8 cellular contexts compared by ENCODE assay signal in the genomic region with DNA sequence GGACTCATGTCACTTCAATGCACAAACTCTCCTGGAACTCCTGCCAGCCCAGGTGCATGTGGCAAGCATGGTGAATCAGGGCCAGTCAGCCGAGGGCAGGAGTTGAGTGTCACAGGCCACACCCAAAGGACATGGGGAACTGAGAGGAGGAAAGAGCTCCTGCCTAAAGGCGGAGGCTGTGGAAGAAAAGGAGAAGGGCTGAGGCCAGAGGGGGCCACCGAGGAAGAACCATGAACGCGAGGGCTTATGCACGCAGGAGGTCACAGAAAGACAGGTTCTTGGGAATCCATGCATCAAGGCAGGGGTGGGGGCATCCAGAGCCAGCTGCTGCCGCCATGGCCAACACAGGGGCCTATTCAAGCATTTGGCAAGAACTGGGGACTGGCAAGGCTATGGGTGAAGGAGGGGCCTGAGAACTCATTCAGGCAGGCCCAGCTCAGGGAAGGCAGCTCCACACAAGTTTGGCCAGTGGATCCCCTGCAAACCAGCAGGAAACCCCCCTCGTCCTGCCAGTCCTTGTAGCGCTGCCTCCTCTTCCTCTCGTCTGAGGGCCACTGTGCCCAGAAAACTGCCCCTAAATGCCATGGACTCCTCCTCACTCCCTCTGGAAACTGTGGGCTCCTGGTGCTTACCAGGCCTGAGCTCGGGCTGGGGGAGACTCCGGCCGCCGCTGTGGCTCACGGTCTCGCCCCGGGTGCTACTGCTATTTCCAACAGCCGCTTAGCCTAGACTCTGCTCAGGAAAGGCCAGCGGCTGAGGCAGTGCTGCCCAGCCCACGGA. TPM values are rescaled to one million over a fixed set of nuclear protein-coding genes. Genes with fewer than 3 reads are reported as not detected.
DNase-seq lines count a peak whose midpoint lies in the region; ATAC-seq, FAIRE-seq and TF ChIP-seq lines count a peak whose summit lies in the region.

No MANE protein-coding gene starts in this region.

- no peaks in the 10 kb centered on the region for H3K27me3 Mint-ChIP-seq in CD4-positive, alpha-beta T cell
- no peaks in the 10 kb centered on the region for H3K27me3 Mint-ChIP-seq in osteocyte (ENCODE audit: unreplicated experiment)

- H3K36me3 ChIP-seq in Panc1 (ENCODE audit: control insufficient read depth, insufficient read depth, low read length) = no peaks in the 10 kb centered on the region

- no peak overlapping the region for H3K4me3 ChIP-seq in Panc1 (ENCODE audit: low read depth in 2 of 2, low read length in 2 of 2)
- peak overlapping the region; percentile 49 for H3K4me3 ChIP-seq in fibroblast of the aortic adventitia (ENCODE audit: low read depth, low read length)

- peak overlapping the region; percentile 2 for H3K27ac ChIP-seq in CD4-positive, alpha-beta T cell (ENCODE audit: low read depth, low read length)
- peak overlapping the region; percentile 91; the same call in 1 of the 2 replicates for H3K27ac ChIP-seq in Panc1 (ENCODE audit: low read length)

- H3K4me1 ChIP-seq in Panc1 (ENCODE audit: control insufficient read depth, insufficient read depth, low read length) = peaks cover 13% of the 10 kb centered on the region

- peak overlapping the region; percentile 79 for H3K27ac Mint-ChIP-seq in CD4-positive, alpha-beta T cell
- H3K27ac Mint-ChIP-seq in osteocyte (ENCODE audit: unreplicated experiment) = peak overlapping the region; percentile 98

- in situ Hi-C loops in Panc1 (cut with HindIII; ENCODE audit: low pct_unique_long_range_greater_than_20kb, low sequenced_read_pairs) = loop anchor here (25.0 kb wide), 1 partner anchor 125 kb away; no protein-coding TSS in a partner anchor

- no peak for FAIRE-seq in HTR-8/SVneo (lab: Jason Lieb, UNC)

- no peaks in the 10 kb centered on the region for H3K9me3 ChIP-seq in CD4-positive, alpha-beta T cell (ENCODE audit: control insufficient read depth, low read length)
- H3K9me3 ChIP-seq in Panc1 (ENCODE audit: control insufficient read depth, insufficient read depth, low read depth, low read length) = no peaks in the 10 kb centered on the region

- BruUV-seq in Panc1 (replicated peaks; lab: Mats Ljungman, UMichigan) = no TSS peak

- intact Hi-C loops in CD4-positive, alpha-beta T cell (cut with DNase I, micrococcal nuclease) = no loop called here
- intact Hi-C loops in Panc1 (cut with micrococcal nuclease; ENCODE audit: unreplicated experiment) = loop anchor here (5.0 kb wide), 1 partner anchor 225 kb away; no protein-coding TSS in a partner anchor

- TF ChIP-seq CTCF in CD4-positive, alpha-beta T cell (IDR thresholded peaks at IDR 0.05) = no peak
- no peak for TF ChIP-seq CTCF in Panc1 (IDR thresholded peaks at IDR 0.05)
- TF ChIP-seq CTCF in fibroblast of the aortic adventitia (IDR thresholded peaks at IDR 0.05; ENCODE audit: insufficient read depth, low read length) = no peak
- TF ChIP-seq CTCF in osteocyte (IDR thresholded peaks at IDR 0.05) = no peak

- POLR2A ChIA-PET in CD4-positive, alpha-beta T cell (lab: Charles Lee) = interaction anchor here (0.9 to 3.6 kb wide), 3 partner anchors 16 to 308 kb away, joined by 3 to 26 read pairs (median 3); partner anchors contain the start of genes PPM1F and YDJC
- POLR2A ChIA-PET in Panc1 (lab: Charles Lee) = no interaction called here

- ATAC-seq in CD4-positive, alpha-beta T cell (ENCODE audit: poor library complexity) = no peak
- ATAC-seq in Panc1 = no peak

- CTCF ChIA-PET in CD4-positive, alpha-beta T cell (lab: Charles Lee) = interaction anchor here (0.6 to 8.0 kb wide), 9 partner anchors 15 to 202 kb away, joined by 3 to 117 read pairs (median 5); partner anchors contain the start of genes PPM1F, TOP3B and YPEL1
- CTCF ChIA-PET in Panc1 (lab: Charles Lee) = interaction anchor here (0.5 to 1.4 kb wide), 2 partner anchors 13 to 15 kb away, joined by 3 to 4 read pairs; partner anchors contain the start of gene PPM1F

- no peak for DNase-seq in CD4-positive, alpha-beta T cell
- DNase-seq in Panc1 (ENCODE audit: low read depth, low spot score) (no peak), fibroblast of the aortic adventitia (ENCODE audit: low read depth) (peak; percentile 33), osteocyte (ENCODE audit: extremely low spot score, unreplicated experiment) (no peak), HTR-8/SVneo (ENCODE audit: insufficient read length, low spot score) (no peak), DMS153 treated with DMSO at 0.1 percent for 48 hours (lab: John Stamatoyannopoulos, UW; ENCODE audit: unreplicated experiment) (no peak), NCI-H2196 (lab: John Stamatoyannopoulos, UW; ENCODE audit: unreplicated experiment) (no peak)
- DNase-seq in activated naive CD4-positive, alpha-beta T cell treated with anti-CD3 and anti-CD28 coated beads, Interleukin-2, amount 50 U/mL, for 16 hours = no peak

- H3K36me3 Mint-ChIP-seq in CD4-positive, alpha-beta T cell (ENCODE audit: low read depth) = peaks cover 37% of the 10 kb centered on the region
- peaks cover 10% of the 10 kb centered on the region for H3K36me3 Mint-ChIP-seq in osteocyte (ENCODE audit: unreplicated experiment)

- H3K9me3 Mint-ChIP-seq in CD4-positive, alpha-beta T cell = no peaks in the 10 kb centered on the region
- H3K9me3 Mint-ChIP-seq in osteocyte (ENCODE audit: unreplicated experiment) = no peaks in the 10 kb centered on the region

- no peaks in the 10 kb centered on the region for H3K27me3 ChIP-seq in CD4-positive, alpha-beta T cell (ENCODE audit: control insufficient read depth, insufficient read depth, low read length)
- no peaks in the 10 kb centered on the region for H3K27me3 ChIP-seq in Panc1 (ENCODE audit: control insufficient read depth, insufficient read depth, low read length)

- H3K4me1 Mint-ChIP-seq in CD4-positive, alpha-beta T cell (ENCODE audit: low read depth) = peaks cover 37% of the 10 kb centered on the region
- peaks cover 55% of the 10 kb centered on the region for H3K4me1 Mint-ChIP-seq in osteocyte (ENCODE audit: unreplicated experiment)

- H3K4me3 Mint-ChIP-seq in CD4-positive, alpha-beta T cell = peak overlapping the region; percentile 78
- peak overlapping the region; percentile 86 for H3K4me3 Mint-ChIP-seq in osteocyte (ENCODE audit: unreplicated experiment)

RNA-seq across cellular contexts. Expression of gene PPM1F, which starts 15.4 kb away (rescaled TPM):
- total RNA-seq in CD4-positive, alpha-beta T cell = 10 to 100 TPM; 18.0 to 18.3 TPM
- total RNA-seq in Panc1 (2021; ENCODE audit: unreplicated experiment) (28.9 TPM), fibroblast of the aortic adventitia (ENCODE audit: low replicate concordance) (27.1 and 30.6 TPM in 2 replicates), osteocyte (37.6 and 40.2 TPM in 2 replicates)
- 27.9 TPM for polyA plus RNA-seq in Panc1 (2012; ENCODE audit: insufficient read length)

RNA-seq across cellular contexts. Expression of gene TOP3B, which starts 45.4 kb away (rescaled TPM):
- 10 to 100 TPM; 60.2 to 62.8 TPM for total RNA-seq in CD4-positive, alpha-beta T cell
- total RNA-seq in Panc1 (2021; ENCODE audit: unreplicated experiment) (29.1 TPM), fibroblast of the aortic adventitia (ENCODE audit: low replicate concordance) (20.9 and 31.2 TPM in 2 replicates), osteocyte (37.0 and 46.0 TPM in 2 replicates)
- 16.8 TPM for polyA plus RNA-seq in Panc1 (2012; ENCODE audit: insufficient read length)
